ENCODE assay signal across 21 cellular contexts in genomic region chr4:11337287-11337686, GRCh38.
"Had no signal": no experiment of that assay in that cellular context is flagged by ENCODE, and none has a peak within 500 bp of the region (broad histone marks: within the 10 kb centered on the region; RNA-seq: fewer than 3 reads in every experiment).

No MANE protein-coding gene starts in this region.

- ATAC-seq: HepG2, SK-N-SH treated with all-trans-retinoic acid at 6 μM for 48 hours had no signal

- DNase-seq: IMR-90, Kasumi-1, KG1, MV-4-11, NCI-H1048, NCI-H1105, NCI-H1417, NCI-H1436 treated with DMSO at 0.1 percent for 48 hours, NCI-H1694, NCI-H187 treated with DMSO at 0.1 percent for 48 hours, NCI-H2029 treated with DMSO at 0.1 percent for 48 hours, NCI-H2171 treated with DMSO at 0.1 percent for 48 hours, NCI-H345, NCI-H524, NCI-H526 treated with DMSO at 0.1 percent for 48 hours, NCI-H748 treated with DMSO at 0.1 percent for 48 hours, SHP77 treated with DMSO at 0.1 percent for 48 hours, SJCRH30 had no signal

- H3K27ac ChIP-seq: RWPE1, SJCRH30 had no signal

- H3K9me3 ChIP-seq: SJCRH30 had no signal

- H3K4me3 ChIP-seq: SJCRH30 had no signal

- H3K36me3 ChIP-seq: SJCRH30 had no signal

- H3K4me1 ChIP-seq: SJCRH30 had no signal
